In the genomic region with DNA sequence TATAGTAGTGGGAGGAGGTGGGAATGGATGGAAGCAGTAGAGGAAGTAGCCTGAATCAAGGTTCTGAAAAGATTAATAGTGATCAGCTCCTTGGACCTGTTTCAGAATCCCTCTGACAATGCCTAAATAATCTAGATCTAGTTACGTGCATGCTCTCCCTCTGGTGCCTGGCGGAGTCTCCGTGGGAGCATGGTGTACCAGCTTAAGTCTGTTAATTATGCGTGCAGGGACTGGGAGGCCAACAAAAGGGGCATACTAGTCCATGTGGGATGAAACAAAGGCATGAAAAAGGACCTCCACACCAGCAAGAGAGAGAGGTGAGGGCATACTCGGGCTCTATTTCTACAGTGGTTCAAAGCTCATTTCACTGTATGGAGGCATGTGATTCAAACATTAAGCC, we compare ENCODE assay signal across 1 cellular context.
TF ChIP-seq lines count a peak whose summit lies in the region.

No MANE protein-coding gene starts in this region.

TF ChIP-seq in H1, 55 proteins besides CTCF, POLR2A, EP300 and RAD21:
- TF ChIP-seq ASH2L (IDR thresholded peaks at IDR 0.05; ENCODE audit: low read length) (no peak), EZH2 (IDR thresholded peaks at IDR 0.05; ENCODE audit: low read depth, low read length, severe bottlenecking) (no peak)
